Comparison of ENCODE assay signal across 8 cellular contexts in genomic region chr6:85676086-85676729, GRCh38. TPM values are rescaled to one million over a fixed set of nuclear protein-coding genes. Genes with fewer than 3 reads are reported as not detected.
A peak's percentile ranks its signal among the peaks of the same experiment; 100 is the strongest.
DNase-seq lines count a peak whose midpoint lies in the region; ATAC-seq and TF ChIP-seq lines count a peak whose summit lies in the region.

No MANE protein-coding gene starts in this region.

- H3K4me3 ChIP-seq in heart right ventricle: peak overlapping the region; percentile 16 to 91 (median 82)
- peak overlapping the region; percentile 75 to 100 (median 96) for H3K4me3 ChIP-seq in liver (ENCODE audit: low read depth in 1 of 3, low read length in 3 of 3)
- H3K4me3 ChIP-seq in urinary bladder (ENCODE audit: low read depth, low read length): peak overlapping the region; percentile 90

- no peak for TF ChIP-seq CTCF in heart right ventricle (IDR thresholded peaks at IDR 0.05)
- no peak for TF ChIP-seq CTCF in liver (IDR thresholded peaks at IDR 0.05; ENCODE audit: low read depth, low read length, missing input control)

- H3K9ac ChIP-seq in liver (ENCODE audit: low read depth in 1 of 2, low read length in 2 of 2): peak overlapping the region; percentile 94 to 99

- H3K36me3 ChIP-seq in heart right ventricle (peaks cover 0 to 37% (median 0%) of the 10 kb centered on the region in 9 donors), liver (ENCODE audit: control insufficient read depth in 4 of 4, insufficient read depth in 3 of 4, low read depth in 1 of 4, low read length in 3 of 4) (peaks cover 0 to 6% (median 0%) of the 10 kb centered on the region in 4 donors), urinary bladder (ENCODE audit: insufficient read depth) (no peaks in the 10 kb centered on the region)

- DNase-seq in heart right ventricle (no peak), left ventricle myocardium superior (no peak), amniotic epithelial cell (ENCODE audit: low read depth) (peak; percentile 37), COLO829 (ENCODE audit: low spot score) (no peak)

- ATAC-seq in heart right ventricle: no peak
- ATAC-seq in left ventricle myocardium superior: no peak
- no peak for ATAC-seq in HG03135 (IDR thresholded peaks at IDR 0.05; ENCODE audit: unreplicated experiment)
- ATAC-seq in HG03439 (IDR thresholded peaks at IDR 0.05; ENCODE audit: unreplicated experiment): no peak

- H3K27me3 ChIP-seq in heart right ventricle (no peaks in the 10 kb centered on the region), liver (ENCODE audit: control insufficient read depth in 4 of 4, insufficient read depth in 4 of 4, low read length in 3 of 4) (no peaks in the 10 kb centered on the region)

- WGBS in heart right ventricle, 2 donors: 13 to 16% methylated on average over 6 of the region's 6 CpGs
- 7% methylated on average over 6 of the region's 6 CpGs for WGBS in liver
- 10% methylated on average over 6 of the region's 6 CpGs for WGBS in urinary bladder

- TF ChIP-seq RAD21 in liver (IDR thresholded peaks at IDR 0.05): peak in 1 of 2 donors; percentile 38

- peaks cover 4 to 57% (median 36%) of the 10 kb centered on the region in 9 donors for H3K4me1 ChIP-seq in heart right ventricle
- peaks cover 4 to 33% (median 25%) of the 10 kb centered on the region in 4 donors for H3K4me1 ChIP-seq in liver (ENCODE audit: control insufficient read depth in 4 of 4, insufficient read depth in 4 of 4, low read length in 3 of 4)
- no peaks in the 10 kb centered on the region for H3K4me1 ChIP-seq in urinary bladder (ENCODE audit: insufficient read depth)

- H3K27ac ChIP-seq in heart right ventricle: peak overlapping the region in 7 of 10 donors; percentile 5 to 95 (median 91)
- peak overlapping the region in 1 of 2 donors; percentile 23 for H3K27ac ChIP-seq in liver (ENCODE audit: low read depth in 1 of 2, low read length in 2 of 2)
- no peak overlapping the region for H3K27ac ChIP-seq in urinary bladder (ENCODE audit: low read depth)

- H3K9me3 ChIP-seq in heart right ventricle: no peaks in the 10 kb centered on the region
- no peaks in the 10 kb centered on the region for H3K9me3 ChIP-seq in liver (ENCODE audit: control insufficient read depth in 4 of 4, low read length in 3 of 4)

- intact Hi-C loops in heart right ventricle (cut with DNase I) (loop anchor here in 8 of 10 donors (5.0 to 10.0 kb wide), 3 partner anchors 34 to 141 kb away; partner anchors contain the start of genes SNX14 (in 4 of the 8) and SYNCRIP (in 4 of the 8)), left ventricle myocardium superior (cut with micrococcal nuclease) (loop anchor here (5.0 kb wide), 1 partner anchor 34 kb away; the partner anchor contains the start of gene SYNCRIP)

TF ChIP-seq in liver, 16 proteins besides CTCF, POLR2A, EP300 and RAD21:
- TF ChIP-seq YY1 (IDR thresholded peaks at IDR 0.05) (peak; percentile 49), MAX (IDR thresholded peaks at IDR 0.05) (no peak), RXRA (IDR thresholded peaks at IDR 0.05) (peak in 1 of 2 donors; percentile 22), HNF4A (conservative IDR thresholded peaks at IDR 0.05) (no peak), TAF1 (conservative IDR thresholded peaks at IDR 0.05) (peak; percentile 45)

RNA-seq across cellular contexts. Expression of gene SYNCRIP, which starts 33.5 kb away (rescaled TPM):
- total RNA-seq in heart right ventricle (10 to 100 TPM; 56.1 to 72.6 (median 61.2) TPM), left ventricle myocardium superior (62.2 TPM), liver (10 to 100 TPM; 27.8 to 41.7 TPM), urinary bladder (111 TPM)
- polyA plus RNA-seq in heart right ventricle (10 to 100 TPM; 24.6 to 27.4 TPM), liver (10 to 100 TPM; 30.0 to 30.9 TPM), urinary bladder (55.5 TPM)
